Comparison of ENCODE assay signal across 13 cellular contexts in the genomic region with DNA sequence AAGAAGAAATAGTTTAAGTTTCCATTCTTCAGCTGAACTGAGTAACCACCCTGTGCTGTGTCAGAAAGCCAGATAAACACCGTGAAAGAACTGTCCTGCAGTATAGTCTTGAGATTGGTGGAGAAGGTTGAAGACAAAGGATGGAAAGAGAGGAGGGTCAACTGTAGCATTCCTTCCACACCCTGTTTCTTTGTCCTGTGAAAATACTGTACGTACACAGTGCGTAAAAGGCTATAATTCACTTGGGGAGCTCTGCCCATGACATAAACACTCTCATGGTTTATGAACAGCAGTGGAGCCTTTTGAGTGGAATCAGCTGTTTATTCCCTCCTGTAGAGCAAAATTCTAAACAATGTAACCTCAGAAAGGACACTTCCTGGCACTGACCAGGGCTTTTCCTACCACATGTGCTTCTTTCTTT.
DNase-seq lines count a peak whose midpoint lies in the region; TF ChIP-seq lines count a peak whose summit lies in the region.
"Had no signal": no experiment of that assay in that cellular context is flagged by ENCODE, and none has a peak within 500 bp of the region (broad histone marks: within the 10 kb centered on the region; RNA-seq: fewer than 3 reads in every experiment).

No MANE protein-coding gene starts in this region.

- no peak for TF ChIP-seq POLR2A in prostate gland (IDR thresholded peaks at IDR 0.05)

- POLR2A ChIA-PET in BJ (lab: Charles Lee) = interaction anchor here (0.7 kb wide), 1 partner anchor 17 kb away, joined by 3 read pairs; no protein-coding TSS in a partner anchor

- DNase-seq in BJ (ENCODE audit: low read depth) (peak; percentile 74), SJSA1 (ENCODE audit: low read depth in 1 of 2, low spot score in 2 of 2) (peak; percentile 62 to 89), fibroblast of gingiva (ENCODE audit: low read depth) (peak; percentile 95), prostate gland (ENCODE audit: low spot score) (no peak), NCI-H1436 treated with DMSO at 0.1 percent for 48 hours (lab: John Stamatoyannopoulos, UW) (no peak), WERI-Rb-1 (no peak), globus pallidus (ENCODE audit: low spot score) (no peak), kidney tubule cell (ENCODE audit: low spot score) (no peak)
- DNase-seq: activated CD8-positive, alpha-beta memory T cell treated with anti-CD3 and anti-CD28 coated beads, Interleukin-2, amount 50 U/mL, for 48 hours; NCI-H146; trophoblast cell had no signal

- H3K4me1 ChIP-seq in SJSA1 (replicated peaks) = peaks cover 30% of the 10 kb centered on the region
- H3K4me1 ChIP-seq in prostate gland (replicated peaks) = no peaks in the 10 kb centered on the region
- H3K4me1 ChIP-seq: HAP-1, right atrium auricular region had no signal

- CTCF ChIA-PET in BJ (lab: Yijun Ruan, JAX) = interaction anchor here (2.3 kb wide), 1 partner anchor 11 kb away, joined by 7 read pairs; no protein-coding TSS in a partner anchor

- no peaks in the 10 kb centered on the region for H3K36me3 ChIP-seq in BJ (ENCODE audit: control insufficient read depth, insufficient read depth, low read length)
- no peaks in the 10 kb centered on the region for H3K36me3 ChIP-seq in SJSA1
- H3K36me3 ChIP-seq in prostate gland = no peaks in the 10 kb centered on the region
- H3K36me3 ChIP-seq in WERI-Rb-1 = no peaks in the 10 kb centered on the region
- H3K36me3 ChIP-seq: HAP-1, right atrium auricular region had no signal

- H3K9me3 ChIP-seq in SJSA1 (replicated peaks) (no peaks in the 10 kb centered on the region), prostate gland (no peaks in the 10 kb centered on the region), WERI-Rb-1 (ENCODE audit: severe bottlenecking) (peaks cover under 1% of the 10 kb centered on the region)

- WGBS in prostate gland = 37% methylated on average over 3 of the region's 3 CpGs

- intact Hi-C loops in prostate gland (cut with DNase I) = loop anchor here (5.0 kb wide), 1 partner anchor 86 kb away; no protein-coding TSS in a partner anchor

- TF ChIP-seq CTCF in BJ (IDR thresholded peaks at IDR 0.05; ENCODE audit: insufficient read depth, low read depth, low read length) = no peak
- TF ChIP-seq CTCF in prostate gland (IDR thresholded peaks at IDR 0.05) = no peak
- TF ChIP-seq CTCF in WERI-Rb-1 (IDR thresholded peaks at IDR 0.05; ENCODE audit: low read depth, low read length) = no peak

- H3K4me3 ChIP-seq in BJ (ENCODE audit: low read depth, low read length) (peak overlapping the region; percentile 21), SJSA1 (peak overlapping the region; percentile 17), prostate gland (no peak overlapping the region), WERI-Rb-1 (ENCODE audit: low read depth, low read length) (no peak overlapping the region)
- H3K4me3 ChIP-seq: HAP-1, right atrium auricular region had no signal

- H3K27me3 ChIP-seq in BJ (ENCODE audit: control insufficient read depth, insufficient read depth, low read length) (no peaks in the 10 kb centered on the region), SJSA1 (replicated peaks) (no peaks in the 10 kb centered on the region), prostate gland (replicated peaks; ENCODE audit: insufficient read depth) (no peaks in the 10 kb centered on the region), WERI-Rb-1 (ENCODE audit: insufficient read depth, low read depth, severe bottlenecking) (no peaks in the 10 kb centered on the region)
- H3K27me3 ChIP-seq: right atrium auricular region had no signal

- H3K27ac ChIP-seq in SJSA1 (peak overlapping the region; percentile 91), prostate gland (peak overlapping the region; percentile 6 to 38), WERI-Rb-1 (no peak overlapping the region)
- H3K27ac ChIP-seq: right atrium auricular region had no signal

Comparison
In these comparisons a context has a peak if more than half of its experiments do, and no peak if none do; other contexts are left out.
1. DNase-seq: peak in BJ (single experiment), SJSA1 (2 of 2) and fibroblast of gingiva (single experiment); none in prostate gland (single experiment), NCI-H1436 treated with DMSO at 0.1 percent for 48 hours (single experiment), WERI-Rb-1 (single experiment), globus pallidus (single experiment) and kidney tubule cell (single experiment).
2. H3K4me3 ChIP-seq: peak in BJ (single experiment) and SJSA1 (single experiment); none in prostate gland (0 of 2) and WERI-Rb-1 (single experiment).